Comparison of ENCODE assay signal across 1 cellular context in genomic region chr22:31099386-31099785, GRCh38.
TF ChIP-seq lines count a peak whose summit lies in the region.

No MANE protein-coding gene starts in this region.

TF ChIP-seq in H1, 55 proteins besides CTCF, POLR2A, EP300 and RAD21:
- TF ChIP-seq NRF1 (IDR thresholded peaks at IDR 0.05; ENCODE audit: low read depth, low read length) (no peak), SAP30 (IDR thresholded peaks at IDR 0.05; ENCODE audit: insufficient read depth, insufficient replicate concordance, low read length) (no peak), RXRA (IDR thresholded peaks at IDR 0.05; ENCODE audit: insufficient read depth, low read depth, low read length) (no peak)
TF ChIP-seq in H1: peak in this region for 0.
